1 cellular context compared by ENCODE assay signal in genomic region chr2:25164526-25164925, GRCh38.
TF ChIP-seq lines count a peak whose summit lies in the region.

No MANE protein-coding gene starts in this region.

TF ChIP-seq in endothelial cell of umbilical vein, 7 proteins besides CTCF, POLR2A, EP300 and RAD21:
- TF ChIP-seq POLR2AphosphoS5 (IDR thresholded peaks at IDR 0.05; ENCODE audit: insufficient read depth, low read depth, low read length) (no peak), MAX (IDR thresholded peaks at IDR 0.05; ENCODE audit: insufficient read depth, insufficient read length) (no peak), MYC (IDR thresholded peaks at IDR 0.05; ENCODE audit: low read depth, low read length) (no peak), FOS (IDR thresholded peaks at IDR 0.05; ENCODE audit: borderline replicate concordance, insufficient read depth, low read length) (no peak), EZH2 (IDR thresholded peaks at IDR 0.05; ENCODE audit: borderline replicate concordance, low read depth, low read length, severe bottlenecking) (no peak), GATA2 (IDR thresholded peaks at IDR 0.05; ENCODE audit: insufficient read depth, insufficient read length, low read depth, low read length) (no peak), JUN (IDR thresholded peaks at IDR 0.05; ENCODE audit: borderline replicate concordance, insufficient read depth, insufficient read length, low read depth) (no peak)
